Comparison of ENCODE assay signal across 11 cellular contexts in genomic region chr17:38585056-38585804, GRCh38. TPM values are rescaled to one million over a fixed set of nuclear protein-coding genes. Genes with fewer than 3 reads are reported as not detected.
A peak's percentile ranks its signal among the peaks of the same experiment; 100 is the strongest.
DNase-seq lines count a peak whose midpoint lies in the region; ATAC-seq and TF ChIP-seq lines count a peak whose summit lies in the region.
"Had no signal": no experiment of that assay in that cellular context is flagged by ENCODE, and none has a peak within 500 bp of the region (broad histone marks: within the 10 kb centered on the region; RNA-seq: fewer than 3 reads in every experiment).

No MANE protein-coding gene starts in this region.

- H3K27me3 Mint-ChIP-seq in endodermal cell (ENCODE audit: insufficient read depth), result peaks cover 38% of the 10 kb centered on the region

- WGBS in heart right ventricle, 2 donors, result 51 to 53% methylated on average over 12 of the region's 12 CpGs
- whole genome bisulfite sequencing in endodermal cell (ENCODE audit: insufficient coverage in 1 of 2, insufficient read length in 1 of 2), 2 experiments, result 62 to 73% methylated on average over 7 to 12 of the region's 12 CpGs

- no peaks in the 10 kb centered on the region for H3K36me3 Mint-ChIP-seq in endodermal cell (ENCODE audit: low read depth)
- H3K36me3 Mint-ChIP-seq: activated naive CD8-positive, alpha-beta T cell had no signal

- intact Hi-C loops in Right ventricle myocardium inferior (cut with DNase I) (loop anchor here (2.0 kb wide), 1 partner anchor 22 kb away; no protein-coding TSS in a partner anchor), heart right ventricle (cut with DNase I) (loop anchor here in 1 of 10 donors (10.0 kb wide), 1 partner anchor 80 kb away; no protein-coding TSS in a partner anchor), tibial artery (cut with DNase I; ENCODE audit: low total_unique reads) (no loop called here)

- H3K9me3 Mint-ChIP-seq in endodermal cell, result no peaks in the 10 kb centered on the region

- H3K4me1 Mint-ChIP-seq in endodermal cell, result peaks cover 6% of the 10 kb centered on the region

- H3K27ac ChIP-seq in heart right ventricle, result no peak overlapping the region
- no peak overlapping the region for H3K27ac ChIP-seq in endodermal cell (ENCODE audit: low read depth, low read length)
- H3K27ac ChIP-seq in tibial artery, result no peak overlapping the region

- DNase-seq in Right ventricle myocardium inferior (ENCODE audit: missing footprints) (peak; percentile 9), heart right ventricle (no peak), NCI-H510A (lab: John Stamatoyannopoulos, UW) (peak; percentile 76), endodermal cell (peak; percentile 86), islet precursor cell (no peak), tibial artery (no peak), GM03348 (ENCODE audit: low spot score) (no peak), NCI-H1105 (lab: John Stamatoyannopoulos, UW) (no peak)

- H3K9ac ChIP-seq in endodermal cell (ENCODE audit: extremely low read depth, low read length, poor library complexity, severe bottlenecking), result no peak overlapping the region

- peaks cover 0 to 11% (median 4%) of the 10 kb centered on the region in 9 donors for H3K4me1 ChIP-seq in heart right ventricle
- peaks cover 4% of the 10 kb centered on the region for H3K4me1 ChIP-seq in endodermal cell (ENCODE audit: control insufficient read depth, insufficient read depth, low read length)
- peaks cover 0 to 16% (median 5%) of the 10 kb centered on the region in 4 donors for H3K4me1 ChIP-seq in tibial artery

- no peaks in the 10 kb centered on the region for H3K36me3 ChIP-seq in heart right ventricle
- no peaks in the 10 kb centered on the region for H3K36me3 ChIP-seq in endodermal cell (ENCODE audit: control insufficient read depth, insufficient read depth, low read length)
- H3K36me3 ChIP-seq in tibial artery, result no peaks in the 10 kb centered on the region

- no peak overlapping the region for H3K4me3 Mint-ChIP-seq in endodermal cell
- H3K4me3 Mint-ChIP-seq: activated naive CD8-positive, alpha-beta T cell had no signal

- H3K4me3 ChIP-seq in heart right ventricle (no peak overlapping the region), endodermal cell (ENCODE audit: low read length) (no peak overlapping the region), tibial artery (no peak overlapping the region)

- no peak overlapping the region for H3K27ac Mint-ChIP-seq in endodermal cell
- H3K27ac Mint-ChIP-seq: activated naive CD8-positive, alpha-beta T cell had no signal

- H3K27me3 ChIP-seq in heart right ventricle (peaks cover 0 to 99% (median 61%) of the 10 kb centered on the region in 7 donors), endodermal cell (ENCODE audit: control insufficient read depth, insufficient read depth, low read length, poor library complexity, severe bottlenecking) (peaks cover 10% of the 10 kb centered on the region), tibial artery (peaks cover 0 to 91% of the 10 kb centered on the region in 2 donors)

- ATAC-seq in Right ventricle myocardium inferior (no peak), heart right ventricle (no peak)

- H3K9me3 ChIP-seq in heart right ventricle (no peaks in the 10 kb centered on the region), endodermal cell (ENCODE audit: control insufficient read depth, low read length) (no peaks in the 10 kb centered on the region), tibial artery (no peaks in the 10 kb centered on the region)

- TF ChIP-seq CTCF in heart right ventricle (IDR thresholded peaks at IDR 0.05) (no peak), endodermal cell (conservative IDR thresholded peaks at IDR 0.05) (no peak), tibial artery (IDR thresholded peaks at IDR 0.05) (no peak)

RNA-seq across cellular contexts. Expression of gene SRCIN1, which starts 20.5 kb away (rescaled TPM):
- total RNA-seq in Right ventricle myocardium inferior (1.4 TPM), heart right ventricle (1 to 10 TPM in 8 of 10 donors, under 1 TPM in 2; 0.27 to 3.2 (median 1.3) TPM), endodermal cell (1 to 10 TPM; 2.8 to 5.9 TPM)
- 1 to 10 TPM in 1 of 2 donors, under 1 TPM in 1; 0.29 to 1.2 TPM for polyA plus RNA-seq in heart right ventricle
- polyA plus RNA-seq in endodermal cell (2013, experiment 1 of 2), result 13.0 TPM
- polyA plus RNA-seq in endodermal cell (2013, experiment 2 of 2), result 12.7 TPM
- total RNA-seq: IMR-90 had no signal
- polyA plus RNA-seq: BJ, IMR-90 had no signal

Comparison
In these comparisons a context has a peak if more than half of its experiments do, and no peak if none do; other contexts are left out.
1. DNase-seq: peak in Right ventricle myocardium inferior (single experiment), NCI-H510A (single experiment) and endodermal cell (single experiment); none in heart right ventricle (0 of 2), islet precursor cell (single experiment), tibial artery (0 of 2), GM03348 (single experiment) and NCI-H1105 (single experiment).